In genomic region chr7:24980695-24981543, GRCh38 we compare ENCODE assay signal across 1 cellular context.
TF ChIP-seq lines count a peak whose summit lies in the region.

No MANE protein-coding gene starts in this region.

TF ChIP-seq in HepG2, 621 proteins besides CTCF, POLR2A, EP300 and RAD21 (continued from another document):
- TF ChIP-seq HNF1A (IDR thresholded peaks at IDR 0.05; ENCODE audit: low read depth) (no peak), HNF1A (CRISPR knock-in tag; IDR thresholded peaks at IDR 0.05; ENCODE audit: borderline replicate concordance) (no peak), ZNF550 (CRISPR knock-in tag; IDR thresholded peaks at IDR 0.05; ENCODE audit: borderline replicate concordance) (peak; percentile 93; the same call in 1 of the 2 replicates), ADNP (CRISPR knock-in tag; IDR thresholded peaks at IDR 0.05) (0 out of 2 replicates have a peak, but pooled peaks have one; percentile 30), SMC3 (IDR thresholded peaks at IDR 0.05; ENCODE audit: low read length) (peak; percentile 6; the same call in 1 of the 2 replicates), ZMYM2 (CRISPR knock-in tag; IDR thresholded peaks at IDR 0.05) (peak; percentile 75; the same call in 1 of the 2 replicates), ZNF547 (CRISPR knock-in tag; IDR thresholded peaks at IDR 0.05) (0 out of 2 replicates have a peak, but pooled peaks have one; percentile 5), PAWR (CRISPR knock-in tag; IDR thresholded peaks at IDR 0.05; ENCODE audit: borderline replicate concordance) (no peak), IRF9 (CRISPR knock-in tag; IDR thresholded peaks at IDR 0.05; ENCODE audit: borderline replicate concordance) (no peak), ATF7-NPFF (CRISPR knock-in tag; IDR thresholded peaks at IDR 0.05; ENCODE audit: low read depth) (0 out of 2 replicates have a peak, but pooled peaks have one; percentile 1), MAFK (conservative IDR thresholded peaks at IDR 0.05 in 1 of 2, IDR thresholded peaks at IDR 0.05 in 1 of 2; ENCODE audit: low read length in 2 of 2) (peak in 1 of 2 experiments; percentile 5; a peak in 1 of 4 replicates), KLF11 (CRISPR knock-in tag; IDR thresholded peaks at IDR 0.05) (0 out of 2 replicates have a peak, but pooled peaks have one; percentile 17), ZNF232 (CRISPR knock-in tag; IDR thresholded peaks at IDR 0.05; ENCODE audit: borderline replicate concordance) (no peak), SIN3A (IDR thresholded peaks at IDR 0.05; ENCODE audit: borderline replicate concordance, low read depth, low read length) (peak; percentile 47; the same call in 1 of the 2 replicates), ZMYM3 (CRISPR knock-in tag; IDR thresholded peaks at IDR 0.05) (peak; percentile 92), HDAC2 (CRISPR knock-in tag; IDR thresholded peaks at IDR 0.05) (peak; percentile 35; the same call in 1 of the 2 replicates), ZC3H13 (CRISPR knock-in tag; IDR thresholded peaks at IDR 0.05) (no peak), ZBTB46 (CRISPR knock-in tag; IDR thresholded peaks at IDR 0.05; ENCODE audit: borderline replicate concordance) (no peak), MXD3 (CRISPR knock-in tag; IDR thresholded peaks at IDR 0.05) (0 out of 2 replicates have a peak, but pooled peaks have one; percentile 4), KLF13 (CRISPR knock-in tag; IDR thresholded peaks at IDR 0.05) (0 out of 2 replicates have a peak, but pooled peaks have one; percentile 56), ZNF619 (CRISPR knock-in tag; IDR thresholded peaks at IDR 0.05) (peak; percentile 26; the same call in 1 of the 2 replicates), KDM1A (CRISPR knock-in tag; IDR thresholded peaks at IDR 0.05) (0 out of 2 replicates have a peak, but pooled peaks have one; percentile 28), ZNF646 (CRISPR knock-in tag; IDR thresholded peaks at IDR 0.05) (0 out of 2 replicates have a peak, but pooled peaks have one; percentile 7), SRY (CRISPR knock-in tag; IDR thresholded peaks at IDR 0.05) (0 out of 2 replicates have a peak, but pooled peaks have one; percentile 43), THRA (CRISPR knock-in tag; IDR thresholded peaks at IDR 0.05; ENCODE audit: borderline replicate concordance) (no peak), DBP (CRISPR knock-in tag; IDR thresholded peaks at IDR 0.05; ENCODE audit: not compliant biosample characterization) (no peak), RCOR2 (CRISPR knock-in tag; IDR thresholded peaks at IDR 0.05) (peak; percentile 36; the same call in 1 of the 2 replicates), PHF8 (CRISPR knock-in tag; IDR thresholded peaks at IDR 0.05) (peak; percentile 13; the same call in 1 of the 2 replicates), MAF1 (CRISPR knock-in tag; IDR thresholded peaks at IDR 0.05; ENCODE audit: borderline replicate concordance) (0 out of 2 replicates have a peak, but pooled peaks have one; percentile 2), MAX (IDR thresholded peaks at IDR 0.05) (peak; percentile 12), BRD4 (CRISPR knock-in tag; IDR thresholded peaks at IDR 0.05) (peak; percentile 52; the same call in 1 of the 2 replicates), ZKSCAN8 (CRISPR knock-in tag; IDR thresholded peaks at IDR 0.05; ENCODE audit: borderline replicate concordance) (peak; percentile 96), FLYWCH1 (CRISPR knock-in tag; IDR thresholded peaks at IDR 0.05) (no peak)
